ENCODE assay signal across 8 cellular contexts in genomic region chr7:130205084-130205947, GRCh38. TPM values are rescaled to one million over a fixed set of nuclear protein-coding genes. Genes with fewer than 3 reads are reported as not detected.
DNase-seq lines count a peak whose midpoint lies in the region; ATAC-seq and TF ChIP-seq lines count a peak whose summit lies in the region.

TSS of gene TMEM209 (minus strand) at chr7:130205406. CDS start at chr7:130205375, 31 bp downstream.

- H3K4me3 ChIP-seq in Panc1 (ENCODE audit: low read depth in 2 of 2, low read length in 2 of 2) (peak within 1 kb of the TSS; percentile 95), esophagus (ENCODE audit: low read depth in 1 of 2, low read length in 2 of 2) (peak within 1 kb of the TSS; percentile 75 to 89), mucosa of stomach (ENCODE audit: low read length) (peak within 1 kb of the TSS; percentile 92)

- H3K9me3 Mint-ChIP-seq in activated T-cell treated with anti-CD3 and anti-CD28 coated beads, Interleukin-2, amount 50 U/mL, for 4 hours: no peaks in the 10 kb centered on the region

- no peaks in the 10 kb centered on the region for H3K27me3 ChIP-seq in Panc1 (ENCODE audit: control insufficient read depth, insufficient read depth, low read length)
- H3K27me3 ChIP-seq in esophagus (ENCODE audit: control insufficient read depth in 1 of 2, insufficient read depth in 2 of 2, low read length in 2 of 2): no peaks in the 10 kb centered on the region
- H3K27me3 ChIP-seq in mucosa of stomach (ENCODE audit: control insufficient read depth, insufficient read depth, low read length): no peaks in the 10 kb centered on the region

- peaks cover 16% of the 10 kb centered on the region for H3K36me3 Mint-ChIP-seq in activated T-cell treated with anti-CD3 and anti-CD28 coated beads, Interleukin-2, amount 50 U/mL, for 4 hours (ENCODE audit: insufficient read depth)

- in situ Hi-C loops in Panc1 (cut with HindIII; ENCODE audit: low pct_unique_long_range_greater_than_20kb, low sequenced_read_pairs): no loop called here

- H3K4me1 Mint-ChIP-seq in activated T-cell treated with anti-CD3 and anti-CD28 coated beads, Interleukin-2, amount 50 U/mL, for 4 hours (ENCODE audit: low read depth): peaks cover 20% of the 10 kb centered on the region

- TF ChIP-seq CTCF in Panc1 (IDR thresholded peaks at IDR 0.05): no peak

- H3K4me1 ChIP-seq in Panc1 (ENCODE audit: control insufficient read depth, insufficient read depth, low read length): 0 out of 2 replicates have a peak, but pooled peaks cover 4% of the 10 kb centered on the region
- no peaks in the 10 kb centered on the region for H3K4me1 ChIP-seq in esophagus (ENCODE audit: control insufficient read depth in 2 of 2, insufficient read depth in 2 of 2, low read length in 1 of 2)
- H3K4me1 ChIP-seq in mucosa of stomach (ENCODE audit: control insufficient read depth, insufficient read depth, low read length): no peaks in the 10 kb centered on the region

- peak; percentile 100 for DNase-seq in DMS53 (lab: John Stamatoyannopoulos, UW)
- peak; percentile 78 for DNase-seq in KG1 (lab: John Stamatoyannopoulos, UW)
- peak; percentile 87 for DNase-seq in Panc1 (ENCODE audit: low read depth, low spot score)
- DNase-seq in activated T-cell treated with anti-CD3 and anti-CD28 coated beads, Interleukin-2, amount 50 U/mL, for 4 hours: peak; percentile 91
- DNase-seq in stimulated activated CD8-positive, alpha-beta memory T cell treated with anti-CD3 and anti-CD28 coated beads, Interleukin-7, amount 100 ng/mL, for 1 hour (ENCODE audit: low read depth in 2 of 2): peak; percentile 84 to 86

- ATAC-seq in GM21723 (IDR thresholded peaks at IDR 0.05; ENCODE audit: unreplicated experiment) (peak; percentile 94), Panc1 (peak; percentile 98)
- peak; percentile 97 to 98 for ATAC-seq in activated T-cell treated with anti-CD3 and anti-CD28 coated beads, Interleukin-2, amount 50 U/mL, for 4 hours

- H3K36me3 ChIP-seq in Panc1 (ENCODE audit: control insufficient read depth, insufficient read depth, low read length) (peaks cover 6% of the 10 kb centered on the region), esophagus (ENCODE audit: control insufficient read depth in 2 of 2, insufficient read depth in 2 of 2, low read length in 1 of 2) (peaks cover 0 to 3% of the 10 kb centered on the region in 2 donors), mucosa of stomach (ENCODE audit: control insufficient read depth, insufficient read depth, low read length) (no peaks in the 10 kb centered on the region)

- intact Hi-C loops in Panc1 (cut with micrococcal nuclease; ENCODE audit: unreplicated experiment): no loop called here

- 10 to 11% methylated on average over 43 to 44 of the region's 44 CpGs for WGBS in esophagus, 2 donors

- CTCF ChIA-PET in Panc1 (lab: Charles Lee): interaction anchor here (0.7 kb wide), 1 partner anchor 552 kb away, joined by 3 read pairs; no protein-coding TSS in a partner anchor

- POLR2A ChIA-PET in Panc1 (lab: Charles Lee): interaction anchor here (0.5 to 1.2 kb wide), 9 partner anchors 8 to 699 kb away, joined by 3 to 4 read pairs (median 3); no protein-coding TSS in a partner anchor

- H3K9me3 ChIP-seq in Panc1 (ENCODE audit: control insufficient read depth, insufficient read depth, low read depth, low read length) (no peaks in the 10 kb centered on the region), esophagus (ENCODE audit: control insufficient read depth in 2 of 2, insufficient read depth in 1 of 2, low read depth in 1 of 2, low read length in 1 of 2) (no peaks in the 10 kb centered on the region), mucosa of stomach (ENCODE audit: control insufficient read depth, low read length) (no peaks in the 10 kb centered on the region)

- peak within 1 kb of the TSS; percentile 99 for H3K9ac ChIP-seq in mucosa of stomach (ENCODE audit: low read length)

- peak within 1 kb of the TSS; percentile 98 for H3K27ac ChIP-seq in Panc1 (ENCODE audit: low read length)
- H3K27ac ChIP-seq in esophagus (ENCODE audit: low read depth in 2 of 2, low read length in 1 of 2): peak within 1 kb of the TSS; percentile 84 to 93

- H3K27me3 Mint-ChIP-seq in activated T-cell treated with anti-CD3 and anti-CD28 coated beads, Interleukin-2, amount 50 U/mL, for 4 hours (ENCODE audit: low read depth): no peaks in the 10 kb centered on the region

- H3K4me3 Mint-ChIP-seq in activated T-cell treated with anti-CD3 and anti-CD28 coated beads, Interleukin-2, amount 50 U/mL, for 4 hours: peak within 1 kb of the TSS; percentile 99

- TSS peak; percentile 98 for BruUV-seq in Panc1 (replicated peaks; lab: Mats Ljungman, UMichigan)

RNA-seq across cellular contexts. Expression of gene TMEM209, which starts in this region (rescaled TPM):
- total RNA-seq in Panc1 (2021; ENCODE audit: unreplicated experiment): 32.3 TPM
- polyA plus RNA-seq in Panc1 (2012; ENCODE audit: insufficient read length): 14.6 TPM
- 10 to 100 TPM; 44.5 to 46.4 (median 45.0) TPM for total RNA-seq in activated T-cell treated with anti-CD3 and anti-CD28 coated beads, Interleukin-2, amount 50 U/mL, for 4 hours
- polyA plus RNA-seq in esophagus: 1 to 10 TPM; 4.0 to 4.2 TPM

Comparison
In these comparisons a context has a peak if more than half of its experiments do, and no peak if none do; other contexts are left out.
1. Peak in every context shown above with its lines: DNase-seq, ATAC-seq, H3K4me3 ChIP-seq and H3K27ac ChIP-seq.